1 cellular context compared by ENCODE assay signal in genomic region chr5:24477958-24478357, GRCh38.
TF ChIP-seq lines count a peak whose summit lies in the region.

No MANE protein-coding gene starts in this region.

TF ChIP-seq in GM23338, 12 proteins besides CTCF, POLR2A, EP300 and RAD21 (continued from another document):
- no peak for TF ChIP-seq ZNF462 (CRISPR knock-in tag; IDR thresholded peaks at IDR 0.05)
- no peak for TF ChIP-seq NANOG (IDR thresholded peaks at IDR 0.05; ENCODE audit: borderline replicate concordance)
- TF ChIP-seq CREB1 (CRISPR knock-in tag; IDR thresholded peaks at IDR 0.05; ENCODE audit: low read depth): no peak
- TF ChIP-seq POLR2AphosphoS5 (IDR thresholded peaks at IDR 0.05; ENCODE audit: low read depth): no peak
